Comparison of ENCODE assay signal across 8 cellular contexts in genomic region chr1:82161651-82162238, GRCh38.
DNase-seq lines count a peak whose midpoint lies in the region; ATAC-seq and TF ChIP-seq lines count a peak whose summit lies in the region.

No MANE protein-coding gene starts in this region.

- H3K4me3 ChIP-seq in HAP-1 (no peak overlapping the region), Peyer's patch (peak overlapping the region in 1 of 4 donors; percentile 2)

- DNase-seq in A172 (ENCODE audit: low spot score) (peak; percentile 29), HAP-1 (ENCODE audit: low spot score in 2 of 2) (peak; percentile 30 to 41), SHP77 (lab: John Stamatoyannopoulos, UW) (peak; percentile 15 to 37), left colon (no peak), Peyer's patch (no peak), posterior cingulate gyrus (no peak), SIG-M5 (lab: John Stamatoyannopoulos, UW) (no peak)
- DNase-seq in activated CD4-positive, alpha-beta T cell treated with anti-CD3 and anti-CD28 coated beads, Interleukin-2, amount 50 U/mL, for 48 hours: no peak

- H3K4me1 ChIP-seq in HAP-1 (peaks cover 20% of the 10 kb centered on the region), Peyer's patch (peaks cover 0 to 11% (median 0%) of the 10 kb centered on the region in 4 donors)

- H3K36me3 ChIP-seq in HAP-1 (replicated peaks) (no peaks in the 10 kb centered on the region), Peyer's patch (no peaks in the 10 kb centered on the region)

- intact Hi-C loops in left colon (cut with DNase I, micrococcal nuclease) (no loop called here), posterior cingulate gyrus (cut with DNase I) (no loop called here)

- no peak overlapping the region for H3K27ac ChIP-seq in Peyer's patch

- no peak for TF ChIP-seq POLR2A in Peyer's patch (IDR thresholded peaks at IDR 0.05)

- no peaks in the 10 kb centered on the region for H3K27me3 ChIP-seq in HAP-1 (ENCODE audit: low read depth)
- no peaks in the 10 kb centered on the region for H3K27me3 ChIP-seq in Peyer's patch

- no peak for TF ChIP-seq CTCF in Peyer's patch (IDR thresholded peaks at IDR 0.05)

- no peaks in the 10 kb centered on the region for H3K9me3 ChIP-seq in HAP-1
- H3K9me3 ChIP-seq in Peyer's patch: no peaks in the 10 kb centered on the region

- peak; percentile 82 for ATAC-seq in left colon

- in situ Hi-C loops in HAP-1 (cut with MboI; ENCODE audit: low sequenced_read_pairs): no loop called here

Comparison
In these comparisons a context has a peak if more than half of its experiments do, and no peak if none do; other contexts are left out.
1. DNase-seq: peak in A172 (single experiment), HAP-1 (2 of 2) and SHP77 (2 of 2); none in left colon (0 of 2), Peyer's patch (0 of 3), posterior cingulate gyrus (0 of 10), activated CD4-positive, alpha-beta T cell treated with anti-CD3 and anti-CD28 coated beads, Interleukin-2, amount 50 U/mL, for 48 hours (0 of 2) and SIG-M5 (single experiment).